In genomic region chr13:98998831-98999634, GRCh38 we compare ENCODE assay signal across 9 cellular contexts. TPM values are rescaled to one million over a fixed set of nuclear protein-coding genes. Genes with fewer than 3 reads are reported as not detected.
DNase-seq lines count a peak whose midpoint lies in the region; ATAC-seq and TF ChIP-seq lines count a peak whose summit lies in the region.
"Had no signal": no experiment of that assay in that cellular context is flagged by ENCODE, and none has a peak within 500 bp of the region (broad histone marks: within the 10 kb centered on the region; RNA-seq: fewer than 3 reads in every experiment).

No MANE protein-coding gene starts in this region.

- peak overlapping the region; percentile 70 for H3K27ac Mint-ChIP-seq in activated CD4-positive, alpha-beta T cell treated with anti-CD3 and anti-CD28 coated beads for 36 hours
- H3K27ac Mint-ChIP-seq in stimulated activated naive CD8-positive, alpha-beta T cell treated with anti-CD3 and anti-CD28 coated beads, Interleukin-15, amount 100 ng/mL, for 72 hours: peak overlapping the region in 1 of 2 donors; percentile 49

- peaks cover 94% of the 10 kb centered on the region for H3K4me1 Mint-ChIP-seq in activated CD4-positive, alpha-beta T cell treated with anti-CD3 and anti-CD28 coated beads for 36 hours
- peaks cover 90% of the 10 kb centered on the region for H3K4me1 Mint-ChIP-seq in stimulated activated naive CD8-positive, alpha-beta T cell treated with anti-CD3 and anti-CD28 coated beads, Interleukin-15, amount 100 ng/mL, for 72 hours

- ATAC-seq in activated CD4-positive, alpha-beta T cell treated with anti-CD3 and anti-CD28 coated beads for 36 hours: peak; percentile 80
- ATAC-seq in gastroesophageal sphincter: peak; percentile 48
- ATAC-seq in stimulated activated naive CD8-positive, alpha-beta T cell treated with anti-CD3 and anti-CD28 coated beads, Interleukin-15, amount 100 ng/mL, for 72 hours: peak; percentile 85
- ATAC-seq in HG03378 (IDR thresholded peaks at IDR 0.05; ENCODE audit: unreplicated experiment): no peak
- no peak for ATAC-seq in GM21515 (IDR thresholded peaks at IDR 0.05; ENCODE audit: unreplicated experiment)

- no peaks in the 10 kb centered on the region for H3K36me3 Mint-ChIP-seq in activated CD4-positive, alpha-beta T cell treated with anti-CD3 and anti-CD28 coated beads for 36 hours (ENCODE audit: low read depth)

- no peaks in the 10 kb centered on the region for H3K9me3 Mint-ChIP-seq in activated CD4-positive, alpha-beta T cell treated with anti-CD3 and anti-CD28 coated beads for 36 hours (ENCODE audit: low read depth)
- no peaks in the 10 kb centered on the region for H3K9me3 Mint-ChIP-seq in stimulated activated naive CD8-positive, alpha-beta T cell treated with anti-CD3 and anti-CD28 coated beads, Interleukin-15, amount 100 ng/mL, for 72 hours

- H3K36me3 ChIP-seq in gastroesophageal sphincter: no peaks in the 10 kb centered on the region
- H3K36me3 ChIP-seq: tibial artery had no signal

- no peaks in the 10 kb centered on the region for H3K27me3 Mint-ChIP-seq in activated CD4-positive, alpha-beta T cell treated with anti-CD3 and anti-CD28 coated beads for 36 hours
- no peaks in the 10 kb centered on the region for H3K27me3 Mint-ChIP-seq in stimulated activated naive CD8-positive, alpha-beta T cell treated with anti-CD3 and anti-CD28 coated beads, Interleukin-15, amount 100 ng/mL, for 72 hours

- CTCF ChIA-PET in activated CD4-positive, alpha-beta T cell treated with anti-CD3 and anti-CD28 coated beads for 36 hours (lab: Charles Lee): no interaction called here

- 42 to 54% methylated on average over 6 to 8 of the region's 8 CpGs for WGBS in gastroesophageal sphincter (ENCODE audit: low coverage in 1 of 2), 2 donors

- H3K4me3 ChIP-seq in gastroesophageal sphincter: no peak overlapping the region
- H3K4me3 ChIP-seq: tibial artery had no signal

- no peak for TF ChIP-seq POLR2A in gastroesophageal sphincter (IDR thresholded peaks at IDR 0.05)

- H3K4me1 ChIP-seq in gastroesophageal sphincter: peaks cover 0 to 76% (median 32%) of the 10 kb centered on the region in 3 donors

- H3K4me3 Mint-ChIP-seq in activated CD4-positive, alpha-beta T cell treated with anti-CD3 and anti-CD28 coated beads for 36 hours: peak overlapping the region; percentile 32
- H3K4me3 Mint-ChIP-seq in stimulated activated naive CD8-positive, alpha-beta T cell treated with anti-CD3 and anti-CD28 coated beads, Interleukin-15, amount 100 ng/mL, for 72 hours: peak overlapping the region; percentile 27 to 37

- peak overlapping the region in 3 of 4 donors; percentile 14 to 61 (median 44) for H3K27ac ChIP-seq in gastroesophageal sphincter
- H3K27ac ChIP-seq: tibial artery had no signal

- TF ChIP-seq CTCF in gastroesophageal sphincter (IDR thresholded peaks at IDR 0.05): no peak

- POLR2A ChIA-PET in activated CD4-positive, alpha-beta T cell treated with anti-CD3 and anti-CD28 coated beads for 36 hours (lab: Charles Lee): no interaction called here

- intact Hi-C loops in activated CD4-positive, alpha-beta T cell treated with anti-CD3 and anti-CD28 coated beads for 36 hours (cut with DNase I, micrococcal nuclease): loop anchor here (1.0 to 5.0 kb wide), 5 partner anchors 20 to 87 kb away; no protein-coding TSS in a partner anchor

- no peaks in the 10 kb centered on the region for H3K27me3 ChIP-seq in gastroesophageal sphincter
- H3K27me3 ChIP-seq: tibial artery had no signal

- no peak for TF ChIP-seq EP300 in gastroesophageal sphincter (IDR thresholded peaks at IDR 0.05)

- peak; percentile 57 for DNase-seq in activated CD4-positive, alpha-beta T cell treated with anti-CD3 and anti-CD28 coated beads for 36 hours
- DNase-seq in activated CD4-positive, alpha-beta T cell treated with anti-CD3 and anti-CD28 coated beads for 1 hour: no peak
- peak; percentile 26 to 43 for DNase-seq in activated CD4-positive, alpha-beta T cell treated with anti-CD3 and anti-CD28 coated beads, Interleukin-2, amount 50 U/mL, for 48 hours
- DNase-seq in stimulated activated naive CD8-positive, alpha-beta T cell treated with anti-CD3 and anti-CD28 coated beads, Interleukin-15, amount 100 ng/mL, for 72 hours: peak; percentile 23 to 44
- DNase-seq in COR-L47 (lab: John Stamatoyannopoulos, UW): no peak
- DNase-seq: tibial artery had no signal

- H3K9me3 ChIP-seq in gastroesophageal sphincter: no peaks in the 10 kb centered on the region
- H3K9me3 ChIP-seq: tibial artery had no signal

RNA-seq across cellular contexts. Expression of gene DOCK9, which starts 21.2 kb away (rescaled TPM):
- total RNA-seq in activated CD4-positive, alpha-beta T cell treated with anti-CD3 and anti-CD28 coated beads for 36 hours: 10 to 100 TPM; 36.0 to 42.6 TPM
- total RNA-seq in gastroesophageal sphincter: 100 to 1,000 TPM in 3 of 4 donors, 10 to 100 TPM in 1; 84.1 to 203 (median 150) TPM

Comparison
In these comparisons a context has a peak if more than half of its experiments do, and no peak if none do; other contexts are left out.
1. DNase-seq: peak in activated CD4-positive, alpha-beta T cell treated with anti-CD3 and anti-CD28 coated beads for 36 hours (single experiment), activated CD4-positive, alpha-beta T cell treated with anti-CD3 and anti-CD28 coated beads, Interleukin-2, amount 50 U/mL, for 48 hours (2 of 2) and stimulated activated naive CD8-positive, alpha-beta T cell treated with anti-CD3 and anti-CD28 coated beads, Interleukin-15, amount 100 ng/mL, for 72 hours (2 of 2); none in activated CD4-positive, alpha-beta T cell treated with anti-CD3 and anti-CD28 coated beads for 1 hour (single experiment) and COR-L47 (single experiment).
2. ATAC-seq: peak in activated CD4-positive, alpha-beta T cell treated with anti-CD3 and anti-CD28 coated beads for 36 hours (single experiment), gastroesophageal sphincter (single experiment) and stimulated activated naive CD8-positive, alpha-beta T cell treated with anti-CD3 and anti-CD28 coated beads, Interleukin-15, amount 100 ng/mL, for 72 hours (single experiment); none in HG03378 (single experiment) and GM21515 (single experiment).